Comparison of ENCODE assay signal across 17 cellular contexts in genomic region chr5:158635565-158635964, GRCh38.
"Had no signal": no experiment of that assay in that cellular context is flagged by ENCODE, and none has a peak within 500 bp of the region (broad histone marks: within the 10 kb centered on the region; RNA-seq: fewer than 3 reads in every experiment).

No MANE protein-coding gene starts in this region.

- H3K36me3 ChIP-seq: neutrophil, sigmoid colon, thoracic aorta had no signal

- H3K4me1 ChIP-seq: sigmoid colon had no signal

- H3K4me1 Mint-ChIP-seq: activated CD4-positive, alpha-beta T cell treated with anti-CD3 and anti-CD28 coated beads, Interleukin-2, amount 10 ng/mL, durations not matched to agents 7 days and 5 days; activated naive CD4-positive, alpha-beta T cell treated with anti-CD3 and anti-CD28 coated beads, Interleukin-2, amount 10 ng/mL, durations not matched to agents 7 days and 5 days; activated naive CD8-positive, alpha-beta T cell treated with anti-CD3 and anti-CD28 coated beads, Interleukin-2, amount 50 U/mL, for 24 hours; natural killer cell; stimulated activated effector memory CD8-positive, alpha-beta T cell treated with anti-CD3 and anti-CD28 coated beads, Interleukin-12 subunit alpha, Interleukin-12 subunit beta, amount 100 ng/mL, for 72 hours had no signal

- H3K4me3 Mint-ChIP-seq: activated CD4-positive, alpha-beta T cell treated with anti-CD3 and anti-CD28 coated beads, Interleukin-2, amount 10 ng/mL, durations not matched to agents 7 days and 5 days; activated CD8-positive, alpha-beta T cell treated with anti-CD3 and anti-CD28 coated beads, Interleukin-2, amount 10 ng/mL, durations not matched to agents 7 days and 5 days; activated naive CD4-positive, alpha-beta T cell treated with anti-CD3 and anti-CD28 coated beads, Interleukin-2, amount 10 ng/mL, durations not matched to agents 7 days and 5 days; activated naive CD8-positive, alpha-beta T cell treated with anti-CD3 and anti-CD28 coated beads, Interleukin-2, amount 50 U/mL, for 24 hours; activated T-cell treated with anti-CD3 and anti-CD28 coated beads, Interleukin-2, amount 50 U/mL, for 4 hours; brain; natural killer cell; stimulated activated effector memory CD8-positive, alpha-beta T cell treated with anti-CD3 and anti-CD28 coated beads, Interleukin-12 subunit alpha, Interleukin-12 subunit beta, amount 100 ng/mL, for 72 hours had no signal

- H3K27me3 Mint-ChIP-seq: activated CD4-positive, alpha-beta T cell treated with anti-CD3 and anti-CD28 coated beads, Interleukin-2, amount 10 ng/mL, durations not matched to agents 7 days and 5 days; activated naive CD4-positive, alpha-beta T cell treated with anti-CD3 and anti-CD28 coated beads, Interleukin-2, amount 10 ng/mL, durations not matched to agents 7 days and 5 days; activated naive CD8-positive, alpha-beta T cell treated with anti-CD3 and anti-CD28 coated beads, Interleukin-2, amount 50 U/mL, for 24 hours; brain had no signal

- H3K27ac ChIP-seq: dorsolateral prefrontal cortex, neutrophil, sigmoid colon, thoracic aorta had no signal

- H3K9me3 ChIP-seq: neutrophil, sigmoid colon, thoracic aorta had no signal

- H3K27me3 ChIP-seq: neutrophil, sigmoid colon had no signal

- ATAC-seq: activated CD4-positive, CD25-positive, alpha-beta regulatory T cell treated with anti-CD3 and anti-CD28 coated beads, Interleukin-2, amount 50 U/mL, for 24 hours; activated CD8-positive, alpha-beta T cell treated with anti-CD3 and anti-CD28 coated beads, Interleukin-2, amount 10 ng/mL, durations not matched to agents 7 days and 5 days; activated naive CD8-positive, alpha-beta T cell treated with anti-CD3 and anti-CD28 coated beads, Interleukin-2, amount 50 U/mL, for 24 hours; activated T-cell treated with anti-CD3 and anti-CD28 coated beads, Interleukin-2, amount 50 U/mL, for 4 hours; left cardiac atrium; natural killer cell; stimulated activated effector memory CD8-positive, alpha-beta T cell treated with anti-CD3 and anti-CD28 coated beads, Interleukin-12 subunit alpha, Interleukin-12 subunit beta, amount 100 ng/mL, for 72 hours had no signal

- H3K36me3 Mint-ChIP-seq: activated naive CD4-positive, alpha-beta T cell treated with anti-CD3 and anti-CD28 coated beads, Interleukin-2, amount 10 ng/mL, durations not matched to agents 7 days and 5 days; brain; natural killer cell; stimulated activated effector memory CD8-positive, alpha-beta T cell treated with anti-CD3 and anti-CD28 coated beads, Interleukin-12 subunit alpha, Interleukin-12 subunit beta, amount 100 ng/mL, for 72 hours had no signal

- H3K4me3 ChIP-seq: dorsolateral prefrontal cortex, sigmoid colon, thoracic aorta had no signal

- H3K27ac Mint-ChIP-seq: activated CD4-positive, alpha-beta T cell treated with anti-CD3 and anti-CD28 coated beads, Interleukin-2, amount 10 ng/mL, durations not matched to agents 7 days and 5 days; activated CD8-positive, alpha-beta T cell treated with anti-CD3 and anti-CD28 coated beads, Interleukin-2, amount 10 ng/mL, durations not matched to agents 7 days and 5 days; activated naive CD4-positive, alpha-beta T cell treated with anti-CD3 and anti-CD28 coated beads, Interleukin-2, amount 10 ng/mL, durations not matched to agents 7 days and 5 days; activated naive CD8-positive, alpha-beta T cell treated with anti-CD3 and anti-CD28 coated beads, Interleukin-2, amount 50 U/mL, for 24 hours; brain; natural killer cell; stimulated activated effector memory CD8-positive, alpha-beta T cell treated with anti-CD3 and anti-CD28 coated beads, Interleukin-12 subunit alpha, Interleukin-12 subunit beta, amount 100 ng/mL, for 72 hours had no signal

- DNase-seq: activated CD4-positive, alpha-beta T cell treated with anti-CD3 and anti-CD28 coated beads, Interleukin-2, amount 10 ng/mL, durations not matched to agents 7 days and 5 days; activated CD8-positive, alpha-beta T cell treated with anti-CD3 and anti-CD28 coated beads, Interleukin-2, amount 10 ng/mL, durations not matched to agents 7 days and 5 days; activated naive CD4-positive, alpha-beta T cell treated with anti-CD3 and anti-CD28 coated beads, Interleukin-2, amount 10 ng/mL, durations not matched to agents 7 days and 5 days; activated naive CD8-positive, alpha-beta T cell treated with anti-CD3 and anti-CD28 coated beads, Interleukin-2, amount 50 U/mL, for 24 hours; activated T-cell treated with anti-CD3 and anti-CD28 coated beads, Interleukin-2, amount 50 U/mL, for 4 hours; anterior cingulate cortex; caudate nucleus; dorsolateral prefrontal cortex; left cardiac atrium; natural killer cell; sigmoid colon; stimulated activated CD4-positive, alpha-beta T cell treated with anti-CD3 and anti-CD28 coated beads, Interleukin-4, amount 100 ng/mL, for 24 hours had no signal

- H3K9me3 Mint-ChIP-seq: activated CD4-positive, alpha-beta T cell treated with anti-CD3 and anti-CD28 coated beads, Interleukin-2, amount 10 ng/mL, durations not matched to agents 7 days and 5 days; activated naive CD4-positive, alpha-beta T cell treated with anti-CD3 and anti-CD28 coated beads, Interleukin-2, amount 10 ng/mL, durations not matched to agents 7 days and 5 days; activated naive CD8-positive, alpha-beta T cell treated with anti-CD3 and anti-CD28 coated beads, Interleukin-2, amount 50 U/mL, for 24 hours; activated T-cell treated with anti-CD3 and anti-CD28 coated beads, Interleukin-2, amount 50 U/mL, for 4 hours; brain; stimulated activated effector memory CD8-positive, alpha-beta T cell treated with anti-CD3 and anti-CD28 coated beads, Interleukin-12 subunit alpha, Interleukin-12 subunit beta, amount 100 ng/mL, for 72 hours had no signal
